Comparison of ENCODE assay signal across 19 cellular contexts in genomic region chr10:22685926-22686325, GRCh38. TPM values are rescaled to one million over a fixed set of nuclear protein-coding genes. Genes with fewer than 3 reads are reported as not detected.
DNase-seq lines count a peak whose midpoint lies in the region; ATAC-seq, FAIRE-seq and TF ChIP-seq lines count a peak whose summit lies in the region.
"Had no signal": no experiment of that assay in that cellular context is flagged by ENCODE, and none has a peak within 500 bp of the region (broad histone marks: within the 10 kb centered on the region; RNA-seq: fewer than 3 reads in every experiment).

No MANE protein-coding gene starts in this region.

- no peaks in the 10 kb centered on the region for H3K27me3 ChIP-seq in liver (ENCODE audit: control insufficient read depth in 4 of 4, insufficient read depth in 4 of 4, low read length in 3 of 4)
- H3K27me3 ChIP-seq: brain microvascular endothelial cell, dorsolateral prefrontal cortex, esophagus squamous epithelium had no signal

- TF ChIP-seq RAD21 in A549 (conservative IDR thresholded peaks at IDR 0.05 in 1 of 2, IDR thresholded peaks at IDR 0.05 in 1 of 2), result no peak
- TF ChIP-seq RAD21 in liver (IDR thresholded peaks at IDR 0.05), result peak in 1 of 2 donors; percentile 23

- H3K9ac ChIP-seq in liver (ENCODE audit: low read depth in 1 of 2, low read length in 2 of 2), result no peak overlapping the region

- TF ChIP-seq EP300 in A549 (IDR thresholded peaks at IDR 0.05), result no peak

- CTCF ChIA-PET in A549 (lab: Yijun Ruan, JAX), result no interaction called here

- H3K27ac ChIP-seq in A549 (no peak overlapping the region), liver (ENCODE audit: low read depth in 1 of 2, low read length in 2 of 2) (no peak overlapping the region)
- H3K27ac ChIP-seq: brain microvascular endothelial cell had no signal

- no peaks in the 10 kb centered on the region for H3K27me3 Mint-ChIP-seq in effector memory CD8-positive, alpha-beta T cell
- no peaks in the 10 kb centered on the region for H3K27me3 Mint-ChIP-seq in CD14-positive monocyte (ENCODE audit: low read depth in 3 of 3)

- TF ChIP-seq CTCF in A549 (IDR thresholded peaks at IDR 0.05) (no peak), liver (IDR thresholded peaks at IDR 0.05; ENCODE audit: low read depth, low read length, missing input control) (no peak), CD14-positive monocyte (IDR thresholded peaks at IDR 0.05) (no peak)

- H3K9me3 Mint-ChIP-seq in effector memory CD8-positive, alpha-beta T cell, result no peaks in the 10 kb centered on the region
- H3K9me3 Mint-ChIP-seq in CD14-positive monocyte, result no peaks in the 10 kb centered on the region
- H3K9me3 Mint-ChIP-seq: activated naive CD4-positive, alpha-beta T cell treated with anti-CD3 and anti-CD28 coated beads, Interleukin-2, amount 50 U/mL, for 72 hours had no signal

- WGBS in A549 (ENCODE audit: missing lambda C conversion rate), result 84% methylated on average over 8 of the region's 8 CpGs
- 83% methylated on average over 8 of the region's 8 CpGs for WGBS in liver

- H3K36me3 ChIP-seq in liver (ENCODE audit: control insufficient read depth in 4 of 4, insufficient read depth in 3 of 4, low read depth in 1 of 4, low read length in 3 of 4), result no peaks in the 10 kb centered on the region
- H3K36me3 ChIP-seq: brain microvascular endothelial cell, esophagus squamous epithelium had no signal

- H3K36me3 Mint-ChIP-seq in effector memory CD8-positive, alpha-beta T cell (ENCODE audit: insufficient read depth), result peaks cover 47% of the 10 kb centered on the region
- H3K36me3 Mint-ChIP-seq in CD14-positive monocyte, result peaks cover 12 to 14% of the 10 kb centered on the region in 2 donors

- DNase-seq in A549 (ENCODE audit: low read depth in 1 of 2, low spot score in 1 of 2), result no peak
- DNase-seq in GM12892 (ENCODE audit: insufficient read length), result no peak
- no peak for DNase-seq in effector memory CD8-positive, alpha-beta T cell
- DNase-seq in NCI-H187 treated with DMSO at 0.1 percent for 48 hours (lab: John Stamatoyannopoulos, UW), result no peak
- DNase-seq in CD14-positive monocyte (ENCODE audit: low spot score), result no peak
- DNase-seq: activated CD4-positive, alpha-beta T cell treated with anti-CD3 and anti-CD28 coated beads for 4 hours; activated T-cell treated with anti-CD3 and anti-CD28 coated beads for 4 hours; brain microvascular endothelial cell; dorsolateral prefrontal cortex; esophagus squamous epithelium; GDM1; hippocampal formation; kidney; NCI-H526; stimulated activated CD4-positive, alpha-beta T cell treated with anti-CD3 and anti-CD28 coated beads, Interleukin-4, amount 100 ng/mL, for 24 hours had no signal

- H3K4me1 Mint-ChIP-seq in effector memory CD8-positive, alpha-beta T cell (ENCODE audit: low read depth in 2 of 2), result peaks cover 74 to 87% of the 10 kb centered on the region in 2 donors
- H3K4me1 Mint-ChIP-seq in CD14-positive monocyte, result peaks cover 56% of the 10 kb centered on the region

- H3K4me2 ChIP-seq in A549, result no peak overlapping the region

- ATAC-seq in A549 (no peak), GM19035 (IDR thresholded peaks at IDR 0.05; ENCODE audit: unreplicated experiment) (no peak), HG03280 (IDR thresholded peaks at IDR 0.05; ENCODE audit: unreplicated experiment) (no peak)
- ATAC-seq in effector memory CD8-positive, alpha-beta T cell (replicated peaks), result no peak
- ATAC-seq: activated naive CD4-positive, alpha-beta T cell treated with anti-CD3 and anti-CD28 coated beads, Interleukin-2, amount 50 U/mL, for 72 hours had no signal

- intact Hi-C loops in CD14-positive monocyte (cut with micrococcal nuclease), result no loop called here

- H3K27ac Mint-ChIP-seq in effector memory CD8-positive, alpha-beta T cell, result peak overlapping the region; percentile 96 to 98
- H3K27ac Mint-ChIP-seq in CD14-positive monocyte, result peak overlapping the region in 2 of 7 donors; percentile 68 to 76

- H3K9me3 ChIP-seq in A549 (no peaks in the 10 kb centered on the region), liver (ENCODE audit: control insufficient read depth in 4 of 4, low read length in 3 of 4) (no peaks in the 10 kb centered on the region)
- H3K9me3 ChIP-seq: esophagus squamous epithelium had no signal

- POLR2A ChIA-PET in A549 (lab: Yijun Ruan, JAX), result no interaction called here

- H3K4me3 Mint-ChIP-seq in effector memory CD8-positive, alpha-beta T cell, result peak overlapping the region; percentile 17 to 47
- H3K4me3 Mint-ChIP-seq in CD14-positive monocyte, result no peak overlapping the region

- H3K4me1 ChIP-seq in A549, result peaks cover 48% of the 10 kb centered on the region
- peaks cover 9 to 32% (median 19%) of the 10 kb centered on the region in 4 donors for H3K4me1 ChIP-seq in liver (ENCODE audit: control insufficient read depth in 4 of 4, insufficient read depth in 4 of 4, low read length in 3 of 4)

- FAIRE-seq in A549 (lab: Jason Lieb, UNC), result no peak
- FAIRE-seq in GM12892 (lab: Jason Lieb, UNC), result peak; percentile 24
- FAIRE-seq: kidney had no signal

- TF ChIP-seq POLR2A in A549 (IDR thresholded peaks at IDR 0.05; ENCODE audit: low read length) (no peak), GM12892 (IDR thresholded peaks at IDR 0.05; ENCODE audit: low read depth, low read length) (no peak)

- H3K4me3 ChIP-seq in A549 (no peak overlapping the region), liver (ENCODE audit: low read depth in 1 of 3, low read length in 3 of 3) (no peak overlapping the region)
- H3K4me3 ChIP-seq: esophagus squamous epithelium had no signal

TF ChIP-seq in A549, 52 proteins besides CTCF, POLR2A, EP300 and RAD21:
- TF ChIP-seq MYC (IDR thresholded peaks at IDR 0.05; ENCODE audit: borderline replicate concordance, low read length), result no peak
- peak; percentile 84 for TF ChIP-seq MAFK (IDR thresholded peaks at IDR 0.05; ENCODE audit: partially characterized antibody)

TF ChIP-seq in liver, 16 proteins besides CTCF, POLR2A, EP300 and RAD21 (continues in another document):
- TF ChIP-seq HNF4A (conservative IDR thresholded peaks at IDR 0.05) (no peak), GABPA (IDR thresholded peaks at IDR 0.05 in 1 of 2, conservative IDR thresholded peaks at IDR 0.05 in 1 of 2) (no peak), SP1 (IDR thresholded peaks at IDR 0.05) (peak; percentile 24), TAF1 (conservative IDR thresholded peaks at IDR 0.05) (no peak), HNF4G (IDR thresholded peaks at IDR 0.05) (no peak), ATF3 (IDR thresholded peaks at IDR 0.05) (no peak), NR2F2 (IDR thresholded peaks at IDR 0.05) (peak; percentile 57), ZBTB33 (IDR thresholded peaks at IDR 0.05) (no peak)
- TF ChIP-seq, protein P1, sequence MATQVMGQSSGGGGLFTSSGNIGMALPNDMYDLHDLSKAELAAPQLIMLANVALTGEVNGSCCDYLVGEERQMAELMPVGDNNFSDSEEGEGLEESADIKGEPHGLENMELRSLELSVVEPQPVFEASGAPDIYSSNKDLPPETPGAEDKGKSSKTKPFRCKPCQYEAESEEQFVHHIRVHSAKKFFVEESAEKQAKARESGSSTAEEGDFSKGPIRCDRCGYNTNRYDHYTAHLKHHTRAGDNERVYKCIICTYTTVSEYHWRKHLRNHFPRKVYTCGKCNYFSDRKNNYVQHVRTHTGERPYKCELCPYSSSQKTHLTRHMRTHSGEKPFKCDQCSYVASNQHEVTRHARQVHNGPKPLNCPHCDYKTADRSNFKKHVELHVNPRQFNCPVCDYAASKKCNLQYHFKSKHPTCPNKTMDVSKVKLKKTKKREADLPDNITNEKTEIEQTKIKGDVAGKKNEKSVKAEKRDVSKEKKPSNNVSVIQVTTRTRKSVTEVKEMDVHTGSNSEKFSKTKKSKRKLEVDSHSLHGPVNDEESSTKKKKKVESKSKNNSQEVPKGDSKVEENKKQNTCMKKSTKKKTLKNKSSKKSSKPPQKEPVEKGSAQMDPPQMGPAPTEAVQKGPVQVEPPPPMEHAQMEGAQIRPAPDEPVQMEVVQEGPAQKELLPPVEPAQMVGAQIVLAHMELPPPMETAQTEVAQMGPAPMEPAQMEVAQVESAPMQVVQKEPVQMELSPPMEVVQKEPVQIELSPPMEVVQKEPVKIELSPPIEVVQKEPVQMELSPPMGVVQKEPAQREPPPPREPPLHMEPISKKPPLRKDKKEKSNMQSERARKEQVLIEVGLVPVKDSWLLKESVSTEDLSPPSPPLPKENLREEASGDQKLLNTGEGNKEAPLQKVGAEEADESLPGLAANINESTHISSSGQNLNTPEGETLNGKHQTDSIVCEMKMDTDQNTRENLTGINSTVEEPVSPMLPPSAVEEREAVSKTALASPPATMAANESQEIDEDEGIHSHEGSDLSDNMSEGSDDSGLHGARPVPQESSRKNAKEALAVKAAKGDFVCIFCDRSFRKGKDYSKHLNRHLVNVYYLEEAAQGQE (IDR thresholded peaks at IDR 0.05), result no peak
- TF ChIP-seq, protein P2, sequence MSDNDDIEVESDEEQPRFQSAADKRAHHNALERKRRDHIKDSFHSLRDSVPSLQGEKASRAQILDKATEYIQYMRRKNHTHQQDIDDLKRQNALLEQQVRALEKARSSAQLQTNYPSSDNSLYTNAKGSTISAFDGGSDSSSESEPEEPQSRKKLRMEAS (IDR thresholded peaks at IDR 0.05), result no peak

RNA-seq across cellular contexts. Expression of gene PIP4K2A, which starts 28.5 kb away (rescaled TPM):
- polyA plus RNA-seq in A549 (2011; rRNA removed) (21.6 and 24.0 TPM in 2 replicates), A549 (2017; fragmentation: RNase III; extraction: RNeasy Plus Mini Kit Qiagen cat#74134 plus additional on column Dnase treatment) (18.4 to 23.1 TPM (median 20.4 TPM) in 3 replicates), liver (1 to 10 TPM; 6.4 to 7.6 TPM), CD14-positive monocyte (10 to 100 TPM in 1 of 2 donors, 1 to 10 TPM in 1; 9.7 to 16.6 TPM)
- 5.5 and 6.2 TPM in 2 replicates for polyA plus RNA-seq in A549 (2012; cell fraction: cytosol; rRNA removed)
- 1.8 and 3.8 TPM in 2 replicates for polyA plus RNA-seq in A549 (2012; cell fraction: nucleus; rRNA removed)
- polyA minus RNA-seq in A549 (2011; rRNA and poly(A)+ RNA removed), result 18.1 and 18.7 TPM in 2 replicates
- 66.0 TPM for polyA plus RNA-seq in GM12892 (2012; ENCODE audit: missing spikeins)
- 10 to 100 TPM in 1 of 2 donors, 1 to 10 TPM in 1; 9.6 to 53.7 TPM for total RNA-seq in liver

Comparison
In these comparisons a context has a peak if more than half of its experiments do, and no peak if none do; other contexts are left out.
1. H3K4me3 Mint-ChIP-seq: peak in effector memory CD8-positive, alpha-beta T cell (2 of 2); none in CD14-positive monocyte (0 of 2).